Comparison of ENCODE assay signal across 1 cellular context in genomic region chr10:95346715-95347401, GRCh38.
TF ChIP-seq lines count a peak whose summit lies in the region.

No MANE protein-coding gene starts in this region.

TF ChIP-seq in H1, 55 proteins besides CTCF, POLR2A, EP300 and RAD21 (continued from another document):
- peak; percentile 88 to 96; a peak in 3 of 4 replicates for TF ChIP-seq SIN3A (conservative IDR thresholded peaks at IDR 0.05 in 1 of 2, IDR thresholded peaks at IDR 0.05 in 1 of 2; ENCODE audit: low read depth in 1 of 2, low read length in 2 of 2)
TF ChIP-seq in H1: peak in this region for 3.
